In genomic region chr15:51371271-51371670, GRCh38 we compare ENCODE assay signal across 26 cellular contexts. TPM values are rescaled to one million over a fixed set of nuclear protein-coding genes. Genes with fewer than 3 reads are reported as not detected.
"Had no signal": no experiment of that assay in that cellular context is flagged by ENCODE, and none has a peak within 500 bp of the region (broad histone marks: within the 10 kb centered on the region; RNA-seq: fewer than 3 reads in every experiment).

No MANE protein-coding gene starts in this region.

- ATAC-seq: natural killer cell; psoas muscle; right cardiac atrium; right lobe of liver; stimulated activated effector memory CD8-positive, alpha-beta T cell treated with anti-CD3 and anti-CD28 coated beads, Interleukin-12 subunit alpha, Interleukin-12 subunit beta, amount 100 ng/mL, for 72 hours; stimulated activated naive B cell treated with anti-CD40 and anti-IgM and Interleukin-4, amounts not matched to agents 10 μg/mL and 1 μg/mL and 100 μg/mL, for 72 hours; upper lobe of right lung had no signal

- H3K4me1 ChIP-seq: parathyroid adenoma, psoas muscle, right lobe of liver, uterus had no signal

- H3K9ac ChIP-seq: neural progenitor cell, parathyroid adenoma had no signal

- H3K4me3 ChIP-seq: neural progenitor cell, ovary, psoas muscle, right lobe of liver, sigmoid colon, stomach, tibial artery, transverse colon, upper lobe of right lung, uterus had no signal

- H2AFZ ChIP-seq: neural progenitor cell, parathyroid adenoma had no signal

- DNase-seq: natural killer cell; occipital lobe; ovary; posterior cingulate gyrus; psoas muscle; right cardiac atrium; right lobe of liver; sigmoid colon; small intestine; stimulated activated CD4-positive, alpha-beta T cell treated with anti-CD3 and anti-CD28 coated beads, Interleukin-15, amount 100 ng/mL, for 24 hours; stimulated activated CD4-positive, alpha-beta T cell treated with anti-CD3 and anti-CD28 coated beads, Interleukin-2, amount 100 ng/mL, for 24 hours; stimulated activated CD4-positive, alpha-beta T cell treated with anti-CD3 and anti-CD28 coated beads, Interleukin-2, amount 100 ng/mL, for 48 hours; stimulated activated CD4-positive, alpha-beta T cell treated with anti-CD3 and anti-CD28 coated beads, Interleukin-4, amount 100 ng/mL, for 24 hours; stimulated activated naive B cell treated with anti-CD40 and anti-IgM and Interleukin-4, amounts not matched to agents 10 μg/mL and 1 μg/mL and 100 μg/mL, for 72 hours; stimulated activated naive CD4-positive, alpha-beta T cell treated with Interleukin-2 at 50 U/mL for 16 hours; stomach; tibial artery; transverse colon; upper lobe of right lung; uterus had no signal

- H3K27me3 ChIP-seq: neural progenitor cell, ovary, right lobe of liver, sigmoid colon, stomach, tibial artery, transverse colon, upper lobe of right lung, uterus had no signal

- H3K79me2 ChIP-seq: parathyroid adenoma had no signal

- H3K27ac ChIP-seq: neural progenitor cell, ovary, parathyroid adenoma, psoas muscle, right lobe of liver, sigmoid colon, stomach, tibial artery, transverse colon, upper lobe of right lung, uterus had no signal

- H3K36me3 ChIP-seq: neural progenitor cell, ovary, right lobe of liver, sigmoid colon, stomach, tibial artery, transverse colon, upper lobe of right lung, uterus had no signal

- H3K4me2 ChIP-seq: neural progenitor cell had no signal

- H3K9me3 ChIP-seq: ovary, psoas muscle, right lobe of liver, sigmoid colon, stomach, tibial artery, transverse colon, upper lobe of right lung, uterus had no signal

RNA-seq across cellular contexts. Expression of gene GLDN, which starts 29.8 kb away (rescaled TPM):
- total RNA-seq: natural killer cell, renal cortical epithelial cell had no signal

RNA-seq across cellular contexts. Expression of gene CYP19A1, which starts 32.9 kb away (rescaled TPM):
- total RNA-seq: natural killer cell, progenitor cell of endocrine pancreas, renal cortical epithelial cell, right lobe of liver, transverse colon, uterus had no signal
- polyA plus RNA-seq: neural cell had no signal
